ENCODE assay signal across 1 cellular context in genomic region chr2:46914578-46915230, GRCh38.
A peak's percentile ranks its signal among the peaks of the same experiment; 100 is the strongest.
TF ChIP-seq lines count a peak whose summit lies in the region.

No MANE protein-coding gene starts in this region.

TF ChIP-seq in K562, 482 proteins besides CTCF, POLR2A, EP300 and RAD21 (continued from another document and continues in another):
- no peak for TF ChIP-seq KDM2B (CRISPR knock-in tag; IDR thresholded peaks at IDR 0.05)
- peak; percentile 23 to 32; a peak in 1 of 4 replicates for TF ChIP-seq MNT (conservative IDR thresholded peaks at IDR 0.05)
- TF ChIP-seq RBM34 (IDR thresholded peaks at IDR 0.05; ENCODE audit: borderline replicate concordance, insufficient read depth, low read length) = no peak
- TF ChIP-seq MTA3 (IDR thresholded peaks at IDR 0.05; ENCODE audit: borderline replicate concordance) = no peak
- no peak for TF ChIP-seq NCOA1 (IDR thresholded peaks at IDR 0.05; ENCODE audit: low read depth)
- TF ChIP-seq ZNF431 (CRISPR knock-in tag; IDR thresholded peaks at IDR 0.05) = no peak
- no peak for TF ChIP-seq TFAM (CRISPR knock-in tag; conservative IDR thresholded peaks at IDR 0.05)
- no peak for TF ChIP-seq ERF (CRISPR knock-in tag; IDR thresholded peaks at IDR 0.05)
- no peak for TF ChIP-seq ELF4 (CRISPR knock-in tag; IDR thresholded peaks at IDR 0.05)
- no peak for TF ChIP-seq NFYB (IDR thresholded peaks at IDR 0.05; ENCODE audit: extremely low read depth, insufficient read length)
- peak; percentile 18; the same call in 1 of the 2 replicates for TF ChIP-seq MITF (IDR thresholded peaks at IDR 0.05)
- TF ChIP-seq ZBTB33 (CRISPR knock-in tag; IDR thresholded peaks at IDR 0.05) = no peak
- TF ChIP-seq HES1 (IDR thresholded peaks at IDR 0.05; ENCODE audit: low read depth) = no peak
- TF ChIP-seq HDAC2 (IDR thresholded peaks at IDR 0.05) = no peak
- no peak for TF ChIP-seq MIER1 (IDR thresholded peaks at IDR 0.05; ENCODE audit: low read depth)
- peak; percentile 75 for TF ChIP-seq USF1 (CRISPR knock-in tag; IDR thresholded peaks at IDR 0.05)
- no peak for TF ChIP-seq PYGO2 (tag; IDR thresholded peaks at IDR 0.05)
- peak; percentile 35; the same call in 1 of the 2 replicates for TF ChIP-seq HDGF (IDR thresholded peaks at IDR 0.05)
- peak; percentile 96 for TF ChIP-seq TFE3 (CRISPR knock-in tag; IDR thresholded peaks at IDR 0.05)
- peak; percentile 68 for TF ChIP-seq USF2 (CRISPR knock-in tag; IDR thresholded peaks at IDR 0.05)
- TF ChIP-seq TRIM24 (IDR thresholded peaks at IDR 0.05) = no peak
- no peak for TF ChIP-seq XRCC3 (IDR thresholded peaks at IDR 0.05)
- TF ChIP-seq RNF2 (IDR thresholded peaks at IDR 0.05) = no peak
- TF ChIP-seq ZBTB7A (IDR thresholded peaks at IDR 0.05; ENCODE audit: borderline replicate concordance, control insufficient read depth, low read depth, low read length) = no peak
- no peak for TF ChIP-seq GTF3C2 (IDR thresholded peaks at IDR 0.05; ENCODE audit: borderline replicate concordance, extremely low read depth, insufficient read length)
- TF ChIP-seq BMI1 (IDR thresholded peaks at IDR 0.05; ENCODE audit: low read length) = no peak
- TF ChIP-seq COPS2 (conservative IDR thresholded peaks at IDR 0.05) = no peak
- no peak for TF ChIP-seq STAT6 (CRISPR knock-in tag; IDR thresholded peaks at IDR 0.05)
- TF ChIP-seq NFRKB (IDR thresholded peaks at IDR 0.05; ENCODE audit: low read depth) = 0 out of 2 replicates have a peak, but pooled peaks have one; percentile 11
- TF ChIP-seq ZNF507 (tag; conservative IDR thresholded peaks at IDR 0.05) = no peak
- no peak for TF ChIP-seq CUX1 (CRISPR knock-in tag; IDR thresholded peaks at IDR 0.05)
- TF ChIP-seq ZNF764 (CRISPR knock-in tag; IDR thresholded peaks at IDR 0.05; ENCODE audit: low read depth) = no peak
- no peak for TF ChIP-seq ZNF655 (CRISPR knock-in tag; IDR thresholded peaks at IDR 0.05)
- TF ChIP-seq ZNF76 (CRISPR knock-in tag; IDR thresholded peaks at IDR 0.05; ENCODE audit: borderline replicate concordance) = no peak
- 0 out of 4 replicates have a peak, but pooled peaks of 1 of the 2 experiments have one; percentile 8 for TF ChIP-seq TEAD1 (CRISPR knock-in tag; IDR thresholded peaks at IDR 0.05)
- no peak for TF ChIP-seq ZFP1 (CRISPR knock-in tag; IDR thresholded peaks at IDR 0.05)
- no peak for TF ChIP-seq TAF1 (IDR thresholded peaks at IDR 0.05; ENCODE audit: control insufficient read depth, extremely low read depth, insufficient read depth, low read length, severe bottlenecking)
- TF ChIP-seq RAD51 (IDR thresholded peaks at IDR 0.05; ENCODE audit: borderline replicate concordance, low read depth) = peak; percentile 90
- no peak for TF ChIP-seq DMBX1 (CRISPR knock-in tag; IDR thresholded peaks at IDR 0.05; ENCODE audit: borderline replicate concordance)
- peak; percentile 31; the same call in 1 of the 2 replicates for TF ChIP-seq CBFA2T2 (conservative IDR thresholded peaks at IDR 0.05)
- no peak for TF ChIP-seq KLF10 (CRISPR knock-in tag; IDR thresholded peaks at IDR 0.05)
